15 cellular contexts compared by ENCODE assay signal in the genomic region with DNA sequence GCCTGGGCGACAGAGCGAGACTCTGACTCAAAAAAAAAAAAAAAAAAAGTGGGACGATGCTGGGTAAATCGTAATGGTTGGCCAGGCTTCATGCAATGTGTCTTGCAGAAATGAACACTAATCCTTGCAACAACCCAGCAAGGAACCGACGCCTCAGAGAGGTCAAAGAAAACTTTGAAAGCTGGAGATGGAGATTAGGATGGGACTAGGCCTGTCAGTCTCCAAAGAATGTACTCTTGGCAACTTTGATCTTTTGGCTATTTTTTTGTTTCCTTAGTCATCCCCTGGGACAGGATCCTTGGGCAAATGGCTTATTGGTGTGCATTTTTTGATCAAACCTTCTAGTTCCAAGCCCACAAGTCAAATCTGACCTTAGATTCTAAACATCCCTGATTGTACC. TPM values are rescaled to one million over a fixed set of nuclear protein-coding genes. Genes with fewer than 3 reads are reported as not detected.
DNase-seq lines count a peak whose midpoint lies in the region; TF ChIP-seq lines count a peak whose summit lies in the region.
"Had no signal": no experiment of that assay in that cellular context is flagged by ENCODE, and none has a peak within 500 bp of the region (broad histone marks: within the 10 kb centered on the region; RNA-seq: fewer than 3 reads in every experiment).

No MANE protein-coding gene starts in this region.

- H3K27me3 ChIP-seq in osteoblast (ENCODE audit: insufficient read depth, low read length), result no peaks in the 10 kb centered on the region
- H3K27me3 ChIP-seq: SJCRH30 had no signal

- H3K36me3 Mint-ChIP-seq in activated T-helper 2 cell treated with anti-CD3 and anti-CD28 coated beads, Interferon-gamma antibody, Interleukin-2, Interleukin-4, amounts not matched to agents 10 μg/mL and 5 μg/mL and 100 μg/mL, durations not matched to agents 14 hours and 24 hours and 36 hours (ENCODE audit: low read depth), result no peaks in the 10 kb centered on the region
- H3K36me3 Mint-ChIP-seq: CD14-positive monocyte, IgD-negative memory B cell had no signal

- H3K4me2 ChIP-seq in osteoblast (ENCODE audit: insufficient read depth, low read length), result no peak overlapping the region
- H3K4me2 ChIP-seq: A549 had no signal

- no peaks in the 10 kb centered on the region for H3K79me2 ChIP-seq in osteoblast (ENCODE audit: insufficient read depth, low read length)

- H3K4me3 Mint-ChIP-seq in activated T-helper 2 cell treated with anti-CD3 and anti-CD28 coated beads, Interferon-gamma antibody, Interleukin-2, Interleukin-4, amounts not matched to agents 10 μg/mL and 5 μg/mL and 100 μg/mL, durations not matched to agents 14 hours and 24 hours and 36 hours (ENCODE audit: low read depth), result no peak overlapping the region
- H3K4me3 Mint-ChIP-seq: CD14-positive monocyte, IgD-negative memory B cell had no signal

- peaks cover 4% of the 10 kb centered on the region for H3K27me3 Mint-ChIP-seq in activated T-helper 2 cell treated with anti-CD3 and anti-CD28 coated beads, Interferon-gamma antibody, Interleukin-2, Interleukin-4, amounts not matched to agents 10 μg/mL and 5 μg/mL and 100 μg/mL, durations not matched to agents 14 hours and 24 hours and 36 hours (ENCODE audit: low read depth)

- no peaks in the 10 kb centered on the region for H3K4me1 Mint-ChIP-seq in activated T-helper 2 cell treated with anti-CD3 and anti-CD28 coated beads, Interferon-gamma antibody, Interleukin-2, Interleukin-4, amounts not matched to agents 10 μg/mL and 5 μg/mL and 100 μg/mL, durations not matched to agents 14 hours and 24 hours and 36 hours (ENCODE audit: low read depth)
- H3K4me1 Mint-ChIP-seq: IgD-negative memory B cell had no signal

- H2AFZ ChIP-seq in osteoblast (ENCODE audit: low read length), result no peak overlapping the region

- peaks cover 13% of the 10 kb centered on the region for H3K4me1 ChIP-seq in osteoblast (ENCODE audit: insufficient read depth, low read length)
- H3K4me1 ChIP-seq: A549, SJCRH30 had no signal

- no peak overlapping the region for H3K27ac Mint-ChIP-seq in activated T-helper 2 cell treated with anti-CD3 and anti-CD28 coated beads, Interferon-gamma antibody, Interleukin-2, Interleukin-4, amounts not matched to agents 10 μg/mL and 5 μg/mL and 100 μg/mL, durations not matched to agents 14 hours and 24 hours and 36 hours
- H3K27ac Mint-ChIP-seq: CD14-positive monocyte, IgD-negative memory B cell had no signal

- intact Hi-C loops in activated T-helper 2 cell treated with anti-CD3 and anti-CD28 coated beads, Interferon-gamma antibody, Interleukin-2, Interleukin-4, amounts not matched to agents 10 μg/mL and 5 μg/mL and 100 μg/mL, durations not matched to agents 14 hours and 24 hours and 36 hours (cut with micrococcal nuclease), result no loop called here

- H3K36me3 ChIP-seq in osteoblast (ENCODE audit: insufficient read depth, low read length), result no peaks in the 10 kb centered on the region
- H3K36me3 ChIP-seq: SJCRH30 had no signal

- no peaks in the 10 kb centered on the region for H3K9me3 ChIP-seq in osteoblast (ENCODE audit: low read depth, low read length)
- H3K9me3 ChIP-seq: A549, SJCRH30 had no signal

- H3K27ac ChIP-seq in osteoblast (ENCODE audit: low read depth, low read length), result no peak overlapping the region
- H3K27ac ChIP-seq: A549, SJCRH30 had no signal

- H3K9me3 Mint-ChIP-seq in activated T-helper 2 cell treated with anti-CD3 and anti-CD28 coated beads, Interferon-gamma antibody, Interleukin-2, Interleukin-4, amounts not matched to agents 10 μg/mL and 5 μg/mL and 100 μg/mL, durations not matched to agents 14 hours and 24 hours and 36 hours, result no peaks in the 10 kb centered on the region

- TF ChIP-seq CTCF in osteoblast (IDR thresholded peaks at IDR 0.05; ENCODE audit: extremely low read depth, low read depth, low read length), result no peak

- H4K20me1 ChIP-seq in osteoblast (ENCODE audit: insufficient read depth, low read length), result no peaks in the 10 kb centered on the region

- H3K4me3 ChIP-seq in osteoblast (ENCODE audit: insufficient read depth, low read length), result no peak overlapping the region
- H3K4me3 ChIP-seq: A549, SJCRH30 had no signal

- DNase-seq in EH (ENCODE audit: low read depth) (peak; percentile 22), LHCN-M2 (ENCODE audit: low read depth) (peak; percentile 11), fibroblast of gingiva (ENCODE audit: low read depth) (peak; percentile 7), osteoblast (ENCODE audit: insufficient read length, low spot score, missing footprints) (peak; percentile 89), kidney tubule cell (ENCODE audit: low spot score) (no peak), GM19240 (ENCODE audit: insufficient read length, low spot score) (no peak)
- no peak for DNase-seq in activated T-helper 2 cell treated with anti-CD3 and anti-CD28 coated beads, Interferon-gamma antibody, Interleukin-2, Interleukin-4, amounts not matched to agents 10 μg/mL and 5 μg/mL and 100 μg/mL, durations not matched to agents 14 hours and 24 hours and 36 hours (ENCODE audit: low spot score)
- DNase-seq: DMS79 treated with DMSO at 0.1 percent for 48 hours, Kasumi-1, NCI-H1105, NCI-H2081 treated with DMSO at 0.1 percent for 48 hours, SJCRH30 had no signal

RNA-seq across cellular contexts. Expression of a gene that starts 10.6 kb away (rescaled TPM):
- total RNA-seq in LHCN-M2 (2014; rRNA removed) (22.1 and 24.4 TPM in 2 replicates), osteoblast (23.6 and 26.8 TPM in 2 replicates)
- polyA plus RNA-seq in LHCN-M2 (2012), result 5.8 TPM
- total RNA-seq in activated T-helper 2 cell treated with anti-CD3 and anti-CD28 coated beads, Interferon-gamma antibody, Interleukin-2, Interleukin-4, amounts not matched to agents 10 μg/mL and 5 μg/mL and 100 μg/mL, durations not matched to agents 14 hours and 24 hours and 36 hours, result 20.4 and 22.7 TPM in 2 replicates

Comparison
In these comparisons a context has a peak if more than half of its experiments do, and no peak if none do; other contexts are left out.
1. DNase-seq: peak in EH (single experiment), LHCN-M2 (single experiment), fibroblast of gingiva (single experiment) and osteoblast (single experiment); none in activated T-helper 2 cell treated with anti-CD3 and anti-CD28 coated beads, Interferon-gamma antibody, Interleukin-2, Interleukin-4, amounts not matched to agents 10 μg/mL and 5 μg/mL and 100 μg/mL, durations not matched to agents 14 hours and 24 hours and 36 hours (single experiment), kidney tubule cell (single experiment) and GM19240 (single experiment).